11 cellular contexts compared by ENCODE assay signal in the genomic region with DNA sequence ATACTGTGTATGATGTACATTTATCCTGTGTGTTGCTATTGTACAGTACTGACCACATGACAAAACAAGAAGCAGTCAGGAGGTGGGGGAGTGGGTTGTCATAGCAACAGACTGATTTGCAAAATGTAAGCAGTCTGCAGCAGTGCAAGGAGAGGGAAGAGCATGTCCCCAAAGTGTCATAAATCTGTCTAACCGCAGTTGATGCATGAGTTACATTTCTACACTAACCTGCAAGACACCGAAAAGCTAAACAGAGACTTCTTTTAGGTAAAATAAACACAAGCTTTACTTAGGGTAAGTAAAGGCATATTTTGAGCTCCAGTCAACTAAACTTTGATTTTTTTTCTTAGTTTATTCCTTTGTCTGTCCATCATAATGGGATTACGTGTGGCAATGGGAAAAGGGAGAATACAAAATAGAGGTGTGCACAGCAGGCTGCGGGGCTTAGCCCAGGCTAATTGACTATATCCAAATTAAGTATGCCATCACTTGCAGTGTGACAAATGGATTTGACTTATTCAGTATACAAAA.
DNase-seq lines count a peak whose midpoint lies in the region; ATAC-seq and TF ChIP-seq lines count a peak whose summit lies in the region.
"Had no signal": no experiment of that assay in that cellular context is flagged by ENCODE, and none has a peak within 500 bp of the region (broad histone marks: within the 10 kb centered on the region; RNA-seq: fewer than 3 reads in every experiment).

No MANE protein-coding gene starts in this region.

- no peak overlapping the region for H3K27ac ChIP-seq in naive thymus-derived CD4-positive, alpha-beta T cell (ENCODE audit: low read depth, low read length)
- H3K27ac ChIP-seq in gastrocnemius medialis = no peak overlapping the region

- intact Hi-C loops in naive thymus-derived CD4-positive, alpha-beta T cell (cut with micrococcal nuclease) = no loop called here
- intact Hi-C loops in gastrocnemius medialis (cut with DNase I; ENCODE audit: low total_unique reads) = no loop called here

- no peaks in the 10 kb centered on the region for H3K36me3 Mint-ChIP-seq in naive thymus-derived CD4-positive, alpha-beta T cell
- H3K36me3 Mint-ChIP-seq: activated naive CD4-positive, alpha-beta T cell treated with anti-CD3 and anti-CD28 coated beads, Interleukin-2, amount 10 ng/mL, durations not matched to agents 7 days and 5 days had no signal

- H3K4me1 Mint-ChIP-seq in naive thymus-derived CD4-positive, alpha-beta T cell = peaks cover 0 to under 1% (median 0%) of the 10 kb centered on the region in 7 donors
- H3K4me1 Mint-ChIP-seq: activated naive CD4-positive, alpha-beta T cell treated with anti-CD3 and anti-CD28 coated beads, Interleukin-2, amount 10 ng/mL, durations not matched to agents 7 days and 5 days had no signal

- CTCF ChIA-PET in naive thymus-derived CD4-positive, alpha-beta T cell (lab: Charles Lee) = no interaction called here

- TF ChIP-seq CTCF in NB4 (IDR thresholded peaks at IDR 0.05; ENCODE audit: low read depth, low read length) (no peak), gastrocnemius medialis (IDR thresholded peaks at IDR 0.05 in 4 of 5, conservative IDR thresholded peaks at IDR 0.05 in 1 of 5) (no peak)

- POLR2A ChIA-PET in naive thymus-derived CD4-positive, alpha-beta T cell (lab: Charles Lee) = no interaction called here

- in situ Hi-C loops in gastrocnemius medialis (cut with MboI; ENCODE audit: low sequenced_read_pairs in 4 of 4) = no loop called here

- peak; percentile 44 for DNase-seq in ELF-1 (ENCODE audit: low read depth, low spot score)
- peak; percentile 86 for DNase-seq in NB4 (ENCODE audit: low read depth)
- DNase-seq in astrocyte of the hippocampus (ENCODE audit: low read depth, low spot score) = peak; percentile 62
- DNase-seq in naive thymus-derived CD4-positive, alpha-beta T cell = no peak
- DNase-seq in stimulated activated naive CD4-positive, alpha-beta T cell (lab: John Stamatoyannopoulos, UW) = no peak
- DNase-seq in effector CD4-positive, alpha-beta T cell = no peak
- DNase-seq in gastrocnemius medialis = no peak
- DNase-seq: activated naive CD4-positive, alpha-beta T cell treated with anti-CD3 and anti-CD28 coated beads, Interleukin-2, amount 10 ng/mL, durations not matched to agents 7 days and 5 days; erythroblast; stimulated activated CD4-positive, alpha-beta T cell treated with anti-CD3 and anti-CD28 coated beads, Interleukin-4, amount 100 ng/mL, for 4 hours had no signal

- peaks cover 19 to 28% (median 23%) of the 10 kb centered on the region in 5 donors for H3K27me3 Mint-ChIP-seq in naive thymus-derived CD4-positive, alpha-beta T cell

- H3K4me3 ChIP-seq in NB4 (ENCODE audit: low read depth, low read length) (no peak overlapping the region), gastrocnemius medialis (no peak overlapping the region)
- no peak overlapping the region for H3K4me3 ChIP-seq in naive thymus-derived CD4-positive, alpha-beta T cell (ENCODE audit: low read length)

- no peaks in the 10 kb centered on the region for H3K4me1 ChIP-seq in naive thymus-derived CD4-positive, alpha-beta T cell (ENCODE audit: control insufficient read depth in 2 of 2, insufficient read depth in 2 of 2, low read length in 2 of 2)
- no peaks in the 10 kb centered on the region for H3K4me1 ChIP-seq in gastrocnemius medialis

- H3K27me3 ChIP-seq in naive thymus-derived CD4-positive, alpha-beta T cell (ENCODE audit: control insufficient read depth in 2 of 2, insufficient read depth in 2 of 2, low read length in 2 of 2) = peaks cover 0 to 6% of the 10 kb centered on the region in 2 donors
- peaks cover 16 to 24% (median 19%) of the 10 kb centered on the region in 3 donors for H3K27me3 ChIP-seq in gastrocnemius medialis

- peaks cover 0 to 5% (median 0%) of the 10 kb centered on the region in 11 donors for H3K9me3 Mint-ChIP-seq in naive thymus-derived CD4-positive, alpha-beta T cell
- H3K9me3 Mint-ChIP-seq: activated naive CD4-positive, alpha-beta T cell treated with anti-CD3 and anti-CD28 coated beads, Interleukin-2, amount 10 ng/mL, durations not matched to agents 7 days and 5 days had no signal

- peak; percentile 32 for ATAC-seq in naive thymus-derived CD4-positive, alpha-beta T cell
- ATAC-seq in esophagus mucosa = no peak
- no peak for ATAC-seq in gastrocnemius medialis

- no peaks in the 10 kb centered on the region for H3K36me3 ChIP-seq in naive thymus-derived CD4-positive, alpha-beta T cell (ENCODE audit: control insufficient read depth in 2 of 3, insufficient read depth in 3 of 3, low read length in 3 of 3)
- H3K36me3 ChIP-seq in gastrocnemius medialis = no peaks in the 10 kb centered on the region

- no peak overlapping the region for H3K27ac Mint-ChIP-seq in naive thymus-derived CD4-positive, alpha-beta T cell
- H3K27ac Mint-ChIP-seq: activated naive CD4-positive, alpha-beta T cell treated with anti-CD3 and anti-CD28 coated beads, Interleukin-2, amount 10 ng/mL, durations not matched to agents 7 days and 5 days had no signal

- no peaks in the 10 kb centered on the region for H3K9me3 ChIP-seq in naive thymus-derived CD4-positive, alpha-beta T cell (ENCODE audit: control insufficient read depth in 2 of 3, low read length in 3 of 3)
- no peaks in the 10 kb centered on the region for H3K9me3 ChIP-seq in gastrocnemius medialis

- TF ChIP-seq POLR2A in NB4 (IDR thresholded peaks at IDR 0.05; ENCODE audit: extremely low read depth, insufficient read length) (no peak), gastrocnemius medialis (IDR thresholded peaks at IDR 0.05) (no peak)

- no peak overlapping the region for H3K4me3 Mint-ChIP-seq in naive thymus-derived CD4-positive, alpha-beta T cell
- H3K4me3 Mint-ChIP-seq: activated naive CD4-positive, alpha-beta T cell treated with anti-CD3 and anti-CD28 coated beads, Interleukin-2, amount 10 ng/mL, durations not matched to agents 7 days and 5 days had no signal

Comparison
In these comparisons a context has a peak if more than half of its experiments do, and no peak if none do; other contexts are left out.
1. DNase-seq: peak in ELF-1 (single experiment), NB4 (single experiment) and astrocyte of the hippocampus (single experiment); none in naive thymus-derived CD4-positive, alpha-beta T cell (0 of 9), stimulated activated naive CD4-positive, alpha-beta T cell (0 of 6), effector CD4-positive, alpha-beta T cell (single experiment) and gastrocnemius medialis (0 of 2).